ENCODE assay signal across 11 cellular contexts in genomic region chr12:68646484-68646883, GRCh38.
"Had no signal": no experiment of that assay in that cellular context is flagged by ENCODE, and none has a peak within 500 bp of the region (broad histone marks: within the 10 kb centered on the region; RNA-seq: fewer than 3 reads in every experiment).

No MANE protein-coding gene starts in this region.

- H3K4me2 ChIP-seq: hepatocyte, neural progenitor cell had no signal

- H3K4me1 ChIP-seq: neural progenitor cell had no signal

- H3K4me1 Mint-ChIP-seq: neural progenitor cell had no signal

- H3K9me3 Mint-ChIP-seq: activated T-helper 1 cell treated with anti-CD3 and anti-CD28 coated beads, Interleukin-12 subunit alpha, Interleukin-12 subunit beta, Interleukin-2, Interleukin-4 antibody, amounts not matched to agents 30 ng/mL and 10 ng/mL and 1 ng/mL, durations not matched to agents 14 hours and 24 hours and 36 hours; neural progenitor cell; stimulated activated naive CD8-positive, alpha-beta T cell treated with anti-CD3 and anti-CD28 coated beads, Interleukin-15, Interleukin-2, amounts not matched to agents 100 ng/mL and 50 ng/mL, for 24 hours had no signal

- H2AFZ ChIP-seq: hepatocyte, neural progenitor cell had no signal

- H3K27me3 ChIP-seq: hepatocyte, neural progenitor cell, ovary, suprapubic skin, upper lobe of left lung had no signal

- H3K27me3 Mint-ChIP-seq: stimulated activated naive CD8-positive, alpha-beta T cell treated with anti-CD3 and anti-CD28 coated beads, Interleukin-15, Interleukin-2, amounts not matched to agents 100 ng/mL and 50 ng/mL, for 24 hours had no signal

- FAIRE-seq: endometrium had no signal

- H3K9me3 ChIP-seq: ovary, suprapubic skin, upper lobe of left lung had no signal

- H3K4me3 Mint-ChIP-seq: activated T-helper 1 cell treated with anti-CD3 and anti-CD28 coated beads, Interleukin-12 subunit alpha, Interleukin-12 subunit beta, Interleukin-2, Interleukin-4 antibody, amounts not matched to agents 30 ng/mL and 10 ng/mL and 1 ng/mL, durations not matched to agents 14 hours and 24 hours and 36 hours; neural progenitor cell; stimulated activated naive CD8-positive, alpha-beta T cell treated with anti-CD3 and anti-CD28 coated beads, Interleukin-15, Interleukin-2, amounts not matched to agents 100 ng/mL and 50 ng/mL, for 24 hours had no signal

- H3K4me3 ChIP-seq: hepatocyte, neural progenitor cell, ovary, suprapubic skin, upper lobe of left lung had no signal

- H3K36me3 ChIP-seq: ovary had no signal

- DNase-seq: activated CD4-positive, alpha-beta T cell treated with anti-CD3 and anti-CD28 coated beads, Interleukin-2, amount 50 U/mL, for 48 hours; ovary; T-helper 9 cell; upper lobe of left lung had no signal

- H3K27ac Mint-ChIP-seq: activated T-helper 1 cell treated with anti-CD3 and anti-CD28 coated beads, Interleukin-12 subunit alpha, Interleukin-12 subunit beta, Interleukin-2, Interleukin-4 antibody, amounts not matched to agents 30 ng/mL and 10 ng/mL and 1 ng/mL, durations not matched to agents 14 hours and 24 hours and 36 hours; neural progenitor cell; stimulated activated naive CD8-positive, alpha-beta T cell treated with anti-CD3 and anti-CD28 coated beads, Interleukin-15, Interleukin-2, amounts not matched to agents 100 ng/mL and 50 ng/mL, for 24 hours had no signal

- ATAC-seq: sciatic nerve had no signal

- H3K9ac ChIP-seq: neural progenitor cell had no signal

- H3K27ac ChIP-seq: hepatocyte, neural progenitor cell, ovary, suprapubic skin, upper lobe of left lung had no signal
